In the genomic region with DNA sequence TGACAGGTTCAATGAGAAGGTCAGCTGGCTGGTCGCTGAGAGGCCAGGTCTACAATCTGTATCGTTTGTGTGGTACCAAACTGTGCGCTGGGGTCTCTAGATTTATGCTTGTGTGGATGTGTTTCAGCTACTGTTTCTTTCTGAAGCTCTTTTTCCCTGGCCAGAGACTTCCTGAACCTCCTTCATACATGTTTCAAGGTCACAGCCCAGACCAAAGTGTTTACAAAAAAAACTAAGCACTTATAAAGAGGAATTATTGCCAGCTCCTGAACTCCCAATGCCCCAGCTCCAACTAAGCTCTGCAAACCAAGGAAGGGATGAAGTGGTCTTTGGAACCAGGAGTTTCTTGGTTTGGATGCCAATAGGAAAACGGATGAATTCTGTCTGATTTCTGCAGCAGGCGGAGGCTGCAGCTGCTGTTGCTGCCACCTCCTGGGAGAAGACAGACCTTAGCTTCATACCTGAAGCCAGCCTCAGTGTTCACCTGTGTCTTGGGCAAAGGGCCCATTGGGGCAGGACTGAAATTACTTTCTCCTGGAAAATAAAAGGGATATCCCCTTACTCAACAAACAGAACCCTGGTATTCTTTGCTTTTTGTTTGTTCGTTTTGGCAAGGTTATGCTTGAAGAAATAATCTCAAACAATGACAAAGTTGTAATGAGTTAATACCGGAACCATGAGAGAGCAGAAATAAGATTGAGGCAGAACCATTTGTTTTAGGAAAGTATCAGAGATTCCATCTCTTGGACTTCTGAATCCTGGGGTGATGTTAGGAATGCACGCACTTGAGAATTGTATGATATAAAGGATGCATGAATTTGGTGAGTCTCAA, we compare ENCODE assay signal across 8 cellular contexts. TPM values are rescaled to one million over a fixed set of nuclear protein-coding genes. Genes with fewer than 3 reads are reported as not detected.
DNase-seq lines count a peak whose midpoint lies in the region; ATAC-seq, FAIRE-seq and TF ChIP-seq lines count a peak whose summit lies in the region.

No MANE protein-coding gene starts in this region.

- no peaks in the 10 kb centered on the region for H4K20me1 ChIP-seq in keratinocyte (ENCODE audit: control insufficient read depth, extremely low read depth, insufficient read depth, low read length)

- TF ChIP-seq CTCF in keratinocyte (optimal IDR thresholded peaks at IDR 0.05 in 1 of 3, IDR thresholded peaks at IDR 0.05 in 1 of 3, conservative IDR thresholded peaks at IDR 0.05 in 1 of 3; ENCODE audit: extremely low read depth in 1 of 3, insufficient read depth in 2 of 3, low read length in 3 of 3) (peak; percentile 59 to 88 (median 80)), uterus (IDR thresholded peaks at IDR 0.05) (peak; percentile 47 to 69 (median 55))

- H3K36me3 ChIP-seq in adipocyte (ENCODE audit: control insufficient read depth, insufficient read depth, low read length, severe bottlenecking) (no peaks in the 10 kb centered on the region), keratinocyte (ENCODE audit: control insufficient read depth in 2 of 2, extremely low read depth in 1 of 2, insufficient read depth in 2 of 2, low read length in 2 of 2) (no peaks in the 10 kb centered on the region), uterus (no peaks in the 10 kb centered on the region)

- peak; percentile 50 for DNase-seq in Daoy (ENCODE audit: low read depth)
- peak; percentile 49 for DNase-seq in NCI-H146 (lab: John Stamatoyannopoulos, UW)
- DNase-seq in adipocyte (ENCODE audit: low read depth), result peak; percentile 15
- no peak for DNase-seq in keratinocyte (ENCODE audit: low read depth, low spot score)
- DNase-seq in uterus, result no peak
- DNase-seq in cerebellum (ENCODE audit: low spot score), result no peak

- no peak for FAIRE-seq in keratinocyte (lab: Jason Lieb, UNC)

- dilution Hi-C loops in keratinocyte (cut with MboI; ENCODE audit: extremely low pct_ligation_motif_present, low sequenced_read_pairs), result no loop called here

- no peak for ATAC-seq in GM19328 (IDR thresholded peaks at IDR 0.05; ENCODE audit: unreplicated experiment)
- no peak for ATAC-seq in GM21367 (IDR thresholded peaks at IDR 0.05; ENCODE audit: unreplicated experiment)

- TF ChIP-seq POLR2A in uterus (IDR thresholded peaks at IDR 0.05), result no peak

- no peak overlapping the region for H2AFZ ChIP-seq in keratinocyte (ENCODE audit: control insufficient read depth, low read length)

- H3K4me3 ChIP-seq in adipocyte (ENCODE audit: low read length) (no peak overlapping the region), keratinocyte (ENCODE audit: control insufficient read depth in 2 of 3, extremely low read depth in 1 of 3, insufficient read depth in 2 of 3, low read depth in 1 of 3, low read length in 3 of 3) (no peak overlapping the region), uterus (no peak overlapping the region)

- H3K27me3 ChIP-seq in adipocyte (replicated peaks; ENCODE audit: control insufficient read depth, insufficient read depth, low read length) (no peaks in the 10 kb centered on the region), keratinocyte (ENCODE audit: control insufficient read depth, extremely low read depth, insufficient read depth, low read length) (no peaks in the 10 kb centered on the region), uterus (no peaks in the 10 kb centered on the region)

- intact Hi-C loops in uterus (cut with DNase I; ENCODE audit: low total_unique reads), result no loop called here

- H3K27ac ChIP-seq in keratinocyte (ENCODE audit: control insufficient read depth, insufficient read depth, low read length) (no peak overlapping the region), uterus (no peak overlapping the region)

- H3K79me2 ChIP-seq in keratinocyte (ENCODE audit: control insufficient read depth, insufficient read depth, low read length), result no peaks in the 10 kb centered on the region

- peaks cover 6% of the 10 kb centered on the region for H3K9me3 ChIP-seq in adipocyte (ENCODE audit: control insufficient read depth, low read length)
- H3K9me3 ChIP-seq in keratinocyte (ENCODE audit: control insufficient read depth, low read depth, low read length), result peaks cover 3% of the 10 kb centered on the region
- H3K9me3 ChIP-seq in uterus, result no peaks in the 10 kb centered on the region

- H3K4me1 ChIP-seq in adipocyte (ENCODE audit: control insufficient read depth, insufficient read depth, low read length) (peaks cover 25% of the 10 kb centered on the region), keratinocyte (ENCODE audit: control insufficient read depth, extremely low read depth, insufficient read depth, low read length) (no peaks in the 10 kb centered on the region), uterus (no peaks in the 10 kb centered on the region)

- no peak overlapping the region for H3K4me2 ChIP-seq in keratinocyte (ENCODE audit: control insufficient read depth, extremely low read depth, insufficient read depth, low read depth, low read length)

- no peaks in the 10 kb centered on the region for H3K9me1 ChIP-seq in keratinocyte (ENCODE audit: control insufficient read depth, extremely low read depth, insufficient read depth, low read length)

- H3K9ac ChIP-seq in adipocyte (ENCODE audit: low read length), result no peak overlapping the region
- H3K9ac ChIP-seq in keratinocyte (ENCODE audit: control insufficient read depth, extremely low read depth, insufficient read depth, low read length), result no peak overlapping the region

RNA-seq across cellular contexts. Expression of gene MKLN1, which starts 24.6 kb away (rescaled TPM):
- 51.5 and 53.3 TPM in 2 replicates for total RNA-seq in Daoy (2014; rRNA removed; shearing (Covaris generic))
- polyA plus RNA-seq in keratinocyte, result 28.3 to 43.8 TPM (median 36.1 TPM) in 3 replicates
- 15.0 TPM for polyA plus RNA-seq in keratinocyte (2011; ENCODE audit: low read depth)
- polyA plus RNA-seq in keratinocyte (2011; cell fraction: cytosol; rRNA removed), result 16.9 and 39.5 TPM in 2 replicates
- 36.3 and 39.2 TPM in 2 replicates for polyA plus RNA-seq in keratinocyte (2011; cell fraction: nucleus; rRNA removed)
- polyA plus RNA-seq in keratinocyte (2012; ENCODE audit: low replicate concordance), result 16.7 and 19.2 TPM in 2 replicates
- polyA minus RNA-seq in keratinocyte, result 42.8 to 123 TPM (median 84.0 TPM) in 3 replicates
- polyA minus RNA-seq in keratinocyte (2011; cell fraction: cytosol; rRNA and poly(A)+ RNA removed), result 22.4 TPM
- polyA minus RNA-seq in keratinocyte (2011; cell fraction: nucleus; rRNA and poly(A)+ RNA removed), result 65.5 and 127 TPM in 2 replicates
- total RNA-seq in uterus (100 to 1,000 TPM in 3 of 4 donors, 10 to 100 TPM in 1; 52.9 to 311 (median 128) TPM), cerebellum (72.7 TPM)

Comparison
In these comparisons a context has a peak if more than half of its experiments do, and no peak if none do; other contexts are left out.
1. DNase-seq: peak in Daoy (single experiment), NCI-H146 (single experiment) and adipocyte (single experiment); none in keratinocyte (single experiment), uterus (0 of 2) and cerebellum (single experiment).